22 cellular contexts compared by ENCODE assay signal in the genomic region with DNA sequence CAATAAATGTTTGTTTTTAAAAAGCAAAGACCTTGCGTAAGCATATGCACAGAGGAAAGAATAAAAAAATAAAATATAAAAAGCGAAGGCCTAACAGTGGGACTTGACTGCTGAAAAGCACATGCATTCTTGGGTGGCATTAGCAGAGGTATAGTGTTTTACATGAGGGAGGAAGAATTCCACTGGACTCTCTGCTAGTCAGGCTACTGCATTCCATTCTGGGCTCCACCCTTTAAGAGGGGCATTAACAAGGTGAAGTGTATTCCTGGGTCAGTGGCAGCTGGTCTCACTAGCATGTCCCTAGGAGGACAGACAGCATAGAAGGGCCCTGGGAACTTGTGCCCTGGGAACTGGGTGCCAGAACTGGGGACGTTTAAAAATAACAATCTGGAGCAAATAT.
A peak's percentile ranks its signal among the peaks of the same experiment; 100 is the strongest.
DNase-seq lines count a peak whose midpoint lies in the region; ATAC-seq and TF ChIP-seq lines count a peak whose summit lies in the region.
"Had no signal": no experiment of that assay in that cellular context is flagged by ENCODE, and none has a peak within 500 bp of the region (broad histone marks: within the 10 kb centered on the region; RNA-seq: fewer than 3 reads in every experiment).

No MANE protein-coding gene starts in this region.

- H3K27me3 ChIP-seq in SK-N-SH (ENCODE audit: insufficient read depth): no peaks in the 10 kb centered on the region
- H3K27me3 ChIP-seq in SJCRH30: no peaks in the 10 kb centered on the region
- H3K27me3 ChIP-seq in lower lobe of right lung (ENCODE audit: low read depth): no peaks in the 10 kb centered on the region
- H3K27me3 ChIP-seq: BE2C had no signal

- CTCF ChIA-PET in SK-N-SH (lab: Yijun Ruan, JAX): interaction anchor here (1.3 kb wide), 2 partner anchors 71 to 135 kb away, joined by 3 read pairs; no protein-coding TSS in a partner anchor

- no peaks in the 10 kb centered on the region for H4K20me1 ChIP-seq in SK-N-SH (ENCODE audit: insufficient read depth)

- 84% methylated on average over 3 of the region's 3 CpGs for WGBS in SK-N-SH (ENCODE audit: low lambda C conversion rate)

- no peaks in the 10 kb centered on the region for H3K9me3 ChIP-seq in SK-N-SH
- H3K9me3 ChIP-seq in SJCRH30 (replicated peaks): no peaks in the 10 kb centered on the region
- H3K9me3 ChIP-seq in lower lobe of right lung: no peaks in the 10 kb centered on the region
- H3K9me3 ChIP-seq: BE2C had no signal

- TF ChIP-seq RAD21 in SK-N-SH (IDR thresholded peaks at IDR 0.05; ENCODE audit: low read length): no peak

- H3K36me3 ChIP-seq in SK-N-SH (replicated peaks in 1 of 2; ENCODE audit: control insufficient read depth in 1 of 2, insufficient read depth in 2 of 2, low read length in 1 of 2) (no peaks in the 10 kb centered on the region), SJCRH30 (no peaks in the 10 kb centered on the region), lower lobe of right lung (no peaks in the 10 kb centered on the region)
- H3K36me3 ChIP-seq: BE2C had no signal

- TF ChIP-seq CTCF in SK-N-SH (IDR thresholded peaks at IDR 0.05) (no peak), lower lobe of right lung (IDR thresholded peaks at IDR 0.05) (no peak), coronary artery (IDR thresholded peaks at IDR 0.05) (no peak)

- no peak overlapping the region for H3K4me3 ChIP-seq in SK-N-SH (ENCODE audit: low read depth in 2 of 2, low read length in 1 of 2)
- no peak overlapping the region for H3K4me3 ChIP-seq in SJCRH30
- no peak overlapping the region for H3K4me3 ChIP-seq in lower lobe of right lung
- H3K4me3 ChIP-seq in coronary artery: no peak overlapping the region
- H3K4me3 ChIP-seq: SK-N-MC had no signal

- no peak overlapping the region for H3K9ac ChIP-seq in SK-N-SH

- no peaks in the 10 kb centered on the region for H3K79me2 ChIP-seq in SK-N-SH (ENCODE audit: insufficient read depth)

- POLR2A ChIA-PET in SK-N-SH (lab: Yijun Ruan, JAX): no interaction called here

- H3K9me2 ChIP-seq in SK-N-SH: no peaks in the 10 kb centered on the region

- H3K4me2 ChIP-seq in SK-N-SH: no peak overlapping the region

- ATAC-seq in SK-N-SH treated with all-trans-retinoic acid at 6 μM for 48 hours: no peak
- peak; percentile 53 to 56 for ATAC-seq in lower lobe of right lung
- ATAC-seq in HG03196 (IDR thresholded peaks at IDR 0.05; ENCODE audit: unreplicated experiment): no peak
- no peak for ATAC-seq in HG02623 (IDR thresholded peaks at IDR 0.05; ENCODE audit: unreplicated experiment)

- H3K27ac ChIP-seq in SK-N-SH (ENCODE audit: low read depth in 2 of 2, low read length in 1 of 2) (peak overlapping the region in 1 of 2 experiments; percentile 71; a peak in 1 of 4 replicates), SJCRH30 (peak overlapping the region; percentile 79), lower lobe of right lung (no peak overlapping the region), coronary artery (no peak overlapping the region)
- H3K27ac ChIP-seq: 22Rv1, SK-N-MC had no signal

- intact Hi-C loops in lower lobe of right lung (cut with DNase I): no loop called here

- H3K4me1 ChIP-seq in SK-N-SH (ENCODE audit: control insufficient read depth in 1 of 2, insufficient read depth in 2 of 2, low read depth in 1 of 2, low read length in 1 of 2): peaks cover 0 to 60% of the 10 kb centered on the region in 2 experiments; a peak in 2 of 4 replicates
- peaks cover 75% of the 10 kb centered on the region for H3K4me1 ChIP-seq in SJCRH30
- H3K4me1 ChIP-seq in lower lobe of right lung: peaks cover 9% of the 10 kb centered on the region

- no peak for TF ChIP-seq EP300 in SK-N-SH (IDR thresholded peaks at IDR 0.05; ENCODE audit: borderline replicate concordance in 1 of 2, low read depth in 1 of 2, low read length in 1 of 2)

- DNase-seq in SK-N-SH (no peak), SJCRH30 (no peak), lower lobe of right lung (no peak), NCI-H524 (lab: John Stamatoyannopoulos, UW) (no peak), coronary artery (ENCODE audit: low spot score) (no peak)
- DNase-seq: BE2C; CD8-positive, alpha-beta memory T cell; DMS 273 treated with DMSO at 0.1 percent for 48 hours; DND-41; KG1; NCI-H1092 treated with DMSO at 0.1 percent for 48 hours; NCI-H1436; NCI-H187; NCI-H2171 treated with DMSO at 0.1 percent for 48 hours; NCI-H524 treated with DMSO at 0.1 percent for 48 hours; NCI-H774; RPMI8226 had no signal

- no peaks in the 10 kb centered on the region for H3F3A ChIP-seq in SK-N-SH (replicated peaks; ENCODE audit: insufficient read depth)

- H2AFZ ChIP-seq in SK-N-SH (ENCODE audit: low read depth): no peak overlapping the region

TF ChIP-seq in SK-N-SH treated with all-trans-retinoic acid at 6 μM for 48 hours, 23 proteins besides CTCF, POLR2A, EP300 and RAD21:
- TF ChIP-seq, protein P1, sequence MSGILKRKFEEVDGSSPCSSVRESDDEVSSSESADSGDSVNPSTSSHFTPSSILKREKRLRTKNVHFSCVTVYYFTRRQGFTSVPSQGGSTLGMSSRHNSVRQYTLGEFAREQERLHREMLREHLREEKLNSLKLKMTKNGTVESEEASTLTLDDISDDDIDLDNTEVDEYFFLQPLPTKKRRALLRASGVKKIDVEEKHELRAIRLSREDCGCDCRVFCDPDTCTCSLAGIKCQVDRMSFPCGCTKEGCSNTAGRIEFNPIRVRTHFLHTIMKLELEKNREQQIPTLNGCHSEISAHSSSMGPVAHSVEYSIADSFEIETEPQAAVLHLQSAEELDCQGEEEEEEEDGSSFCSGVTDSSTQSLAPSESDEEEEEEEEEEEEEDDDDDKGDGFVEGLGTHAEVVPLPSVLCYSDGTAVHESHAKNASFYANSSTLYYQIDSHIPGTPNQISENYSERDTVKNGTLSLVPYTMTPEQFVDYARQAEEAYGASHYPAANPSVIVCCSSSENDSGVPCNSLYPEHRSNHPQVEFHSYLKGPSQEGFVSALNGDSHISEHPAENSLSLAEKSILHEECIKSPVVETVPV (CRISPR knock-in tag; IDR thresholded peaks at IDR 0.05): no peak
- TF ChIP-seq, protein P2, sequence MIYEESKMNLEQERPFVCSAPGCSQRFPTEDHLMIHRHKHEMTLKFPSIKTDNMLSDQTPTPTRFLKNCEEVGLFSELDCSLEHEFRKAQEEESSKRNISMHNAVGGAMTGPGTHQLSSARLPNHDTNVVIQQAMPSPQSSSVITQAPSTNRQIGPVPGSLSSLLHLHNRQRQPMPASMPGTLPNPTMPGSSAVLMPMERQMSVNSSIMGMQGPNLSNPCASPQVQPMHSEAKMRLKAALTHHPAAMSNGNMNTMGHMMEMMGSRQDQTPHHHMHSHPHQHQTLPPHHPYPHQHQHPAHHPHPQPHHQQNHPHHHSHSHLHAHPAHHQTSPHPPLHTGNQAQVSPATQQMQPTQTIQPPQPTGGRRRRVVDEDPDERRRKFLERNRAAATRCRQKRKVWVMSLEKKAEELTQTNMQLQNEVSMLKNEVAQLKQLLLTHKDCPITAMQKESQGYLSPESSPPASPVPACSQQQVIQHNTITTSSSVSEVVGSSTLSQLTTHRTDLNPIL (CRISPR knock-in tag; IDR thresholded peaks at IDR 0.05; ENCODE audit: low read depth): no peak
- TF ChIP-seq ZNF70 (CRISPR knock-in tag; IDR thresholded peaks at IDR 0.05) (peak; percentile 91), CSDC2 (CRISPR knock-in tag; IDR thresholded peaks at IDR 0.05) (no peak), ZC3H10 (CRISPR knock-in tag; IDR thresholded peaks at IDR 0.05) (no peak), GLIS3 (CRISPR knock-in tag; IDR thresholded peaks at IDR 0.05) (no peak), ZFP30 (CRISPR knock-in tag; IDR thresholded peaks at IDR 0.05) (no peak)

TF ChIP-seq in SK-N-SH, 30 proteins besides CTCF, POLR2A, EP300 and RAD21 (continues in another document):
- TF ChIP-seq, protein P3, sequence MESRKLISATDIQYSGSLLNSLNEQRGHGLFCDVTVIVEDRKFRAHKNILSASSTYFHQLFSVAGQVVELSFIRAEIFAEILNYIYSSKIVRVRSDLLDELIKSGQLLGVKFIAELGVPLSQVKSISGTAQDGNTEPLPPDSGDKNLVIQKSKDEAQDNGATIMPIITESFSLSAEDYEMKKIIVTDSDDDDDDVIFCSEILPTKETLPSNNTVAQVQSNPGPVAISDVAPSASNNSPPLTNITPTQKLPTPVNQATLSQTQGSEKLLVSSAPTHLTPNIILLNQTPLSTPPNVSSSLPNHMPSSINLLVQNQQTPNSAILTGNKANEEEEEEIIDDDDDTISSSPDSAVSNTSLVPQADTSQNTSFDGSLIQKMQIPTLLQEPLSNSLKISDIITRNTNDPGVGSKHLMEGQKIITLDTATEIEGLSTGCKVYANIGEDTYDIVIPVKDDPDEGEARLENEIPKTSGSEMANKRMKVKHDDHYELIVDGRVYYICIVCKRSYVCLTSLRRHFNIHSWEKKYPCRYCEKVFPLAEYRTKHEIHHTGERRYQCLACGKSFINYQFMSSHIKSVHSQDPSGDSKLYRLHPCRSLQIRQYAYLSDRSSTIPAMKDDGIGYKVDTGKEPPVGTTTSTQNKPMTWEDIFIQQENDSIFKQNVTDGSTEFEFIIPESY (IDR thresholded peaks at IDR 0.05; ENCODE audit: borderline replicate concordance, low read depth): no peak
- TF ChIP-seq RFX5 (IDR thresholded peaks at IDR 0.05; ENCODE audit: low read length) (no peak), FOXJ3 (CRISPR knock-in tag; IDR thresholded peaks at IDR 0.05) (no peak), NFIC (IDR thresholded peaks at IDR 0.05; ENCODE audit: borderline replicate concordance) (no peak), MEF2A (IDR thresholded peaks at IDR 0.05; ENCODE audit: borderline replicate concordance, low read depth) (no peak), SMC3 (IDR thresholded peaks at IDR 0.05; ENCODE audit: low read depth, low read length) (no peak), TCF12 (IDR thresholded peaks at IDR 0.05) (no peak), GATA2 (CRISPR knock-in tag; IDR thresholded peaks at IDR 0.05) (no peak), EZH2phosphoT487 (IDR thresholded peaks at IDR 0.05; ENCODE audit: borderline replicate concordance, low read depth) (no peak), FOXM1 (IDR thresholded peaks at IDR 0.05; ENCODE audit: low read depth) (no peak), POLR2AphosphoS5 (IDR thresholded peaks at IDR 0.05; ENCODE audit: low read depth, low read length) (no peak), SIN3A (IDR thresholded peaks at IDR 0.05; ENCODE audit: borderline replicate concordance, low read depth, low read length) (no peak), JUND (IDR thresholded peaks at IDR 0.05) (no peak), FOSL2 (IDR thresholded peaks at IDR 0.05; ENCODE audit: borderline replicate concordance, low read depth) (no peak), YY1 (IDR thresholded peaks at IDR 0.05; ENCODE audit: low read depth) (no peak), ELF1 (IDR thresholded peaks at IDR 0.05) (no peak)
- TF ChIP-seq, protein P4, sequence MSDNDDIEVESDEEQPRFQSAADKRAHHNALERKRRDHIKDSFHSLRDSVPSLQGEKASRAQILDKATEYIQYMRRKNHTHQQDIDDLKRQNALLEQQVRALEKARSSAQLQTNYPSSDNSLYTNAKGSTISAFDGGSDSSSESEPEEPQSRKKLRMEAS (IDR thresholded peaks at IDR 0.05; ENCODE audit: low read depth): no peak

Comparison
In these comparisons a context has a peak if more than half of its experiments do, and no peak if none do; other contexts are left out.
1. ATAC-seq: peak in lower lobe of right lung (2 of 2); none in SK-N-SH treated with all-trans-retinoic acid at 6 μM for 48 hours (single experiment), HG03196 (single experiment) and HG02623 (single experiment).